Comparison of ENCODE assay signal across 15 cellular contexts in the genomic region with DNA sequence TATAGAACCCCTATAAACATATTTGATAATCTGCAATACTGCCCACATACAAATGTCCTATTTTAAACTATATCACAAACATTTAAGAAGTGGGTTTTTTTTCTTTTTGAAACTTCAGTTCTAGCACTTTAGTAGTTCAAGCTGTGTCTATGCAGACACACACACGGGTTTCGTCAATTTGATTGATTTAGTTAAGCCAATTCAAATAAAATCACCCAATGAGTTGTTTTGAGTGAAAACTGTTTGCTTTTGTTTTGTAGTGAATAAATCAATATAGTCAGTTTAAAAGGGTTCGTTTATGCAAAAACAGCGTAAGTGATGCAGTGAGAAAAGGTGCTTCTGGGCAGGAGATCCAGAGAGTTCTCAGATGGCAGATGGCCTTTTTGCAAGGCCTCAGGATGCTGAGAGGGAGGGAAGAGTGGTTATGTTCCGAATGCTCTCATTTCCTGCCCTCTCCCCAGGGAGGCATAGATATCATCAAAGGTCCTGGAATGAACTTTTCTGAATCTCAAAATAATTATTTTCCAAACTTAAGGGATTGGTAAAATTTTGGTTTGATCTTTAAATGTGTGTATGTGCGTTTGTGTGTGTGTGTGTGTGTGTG.
DNase-seq lines count a peak whose midpoint lies in the region; ATAC-seq and TF ChIP-seq lines count a peak whose summit lies in the region.
"Had no signal": no experiment of that assay in that cellular context is flagged by ENCODE, and none has a peak within 500 bp of the region (broad histone marks: within the 10 kb centered on the region; RNA-seq: fewer than 3 reads in every experiment).

No MANE protein-coding gene starts in this region.

- H3K4me1 Mint-ChIP-seq in chondrocyte (ENCODE audit: low read depth) (peaks cover 63% of the 10 kb centered on the region), osteocyte (ENCODE audit: unreplicated experiment) (peaks cover 55% of the 10 kb centered on the region)
- no peaks in the 10 kb centered on the region for H3K4me1 Mint-ChIP-seq in activated CD4-positive, alpha-beta T cell treated with anti-CD3 and anti-CD28 coated beads, Interleukin-2, amount 10 ng/mL, durations not matched to agents 7 days and 5 days
- H3K4me1 Mint-ChIP-seq: immature natural killer cell had no signal

- H3K36me3 Mint-ChIP-seq in chondrocyte (ENCODE audit: low read depth) (no peaks in the 10 kb centered on the region), osteocyte (ENCODE audit: unreplicated experiment) (no peaks in the 10 kb centered on the region)
- no peaks in the 10 kb centered on the region for H3K36me3 Mint-ChIP-seq in activated CD4-positive, alpha-beta T cell treated with anti-CD3 and anti-CD28 coated beads, Interleukin-2, amount 10 ng/mL, durations not matched to agents 7 days and 5 days (ENCODE audit: low read depth)
- H3K36me3 Mint-ChIP-seq: immature natural killer cell had no signal

- no peak for ATAC-seq in GM19463 (IDR thresholded peaks at IDR 0.05; ENCODE audit: unreplicated experiment)
- ATAC-seq: effector memory CD8-positive, alpha-beta T cell had no signal

- H3K27ac Mint-ChIP-seq in chondrocyte (ENCODE audit: unreplicated experiment) (peak overlapping the region; percentile 36), osteocyte (ENCODE audit: unreplicated experiment) (peak overlapping the region; percentile 50)
- H3K27ac Mint-ChIP-seq in activated CD4-positive, alpha-beta T cell treated with anti-CD3 and anti-CD28 coated beads, Interleukin-2, amount 10 ng/mL, durations not matched to agents 7 days and 5 days, result no peak overlapping the region
- H3K27ac Mint-ChIP-seq: effector memory CD8-positive, alpha-beta T cell; immature natural killer cell had no signal

- peak; percentile 29 for DNase-seq in NCI-H1436 (lab: John Stamatoyannopoulos, UW)
- DNase-seq in NCI-H1436 treated with DMSO at 0.1 percent for 48 hours (lab: John Stamatoyannopoulos, UW), result no peak
- peak; percentile 59 for DNase-seq in NCI-H146 (lab: John Stamatoyannopoulos, UW)
- no peak for DNase-seq in chondrocyte (ENCODE audit: low spot score)
- DNase-seq in osteocyte (ENCODE audit: extremely low spot score, unreplicated experiment), result no peak
- no peak for DNase-seq in 8988T
- no peak for DNase-seq in activated CD4-positive, alpha-beta T cell treated with anti-CD3 and anti-CD28 coated beads, Interleukin-2, amount 10 ng/mL, durations not matched to agents 7 days and 5 days
- DNase-seq: activated gamma-delta T cell; effector memory CD8-positive, alpha-beta T cell; immature natural killer cell; midbrain; NCI-H1105 treated with DMSO at 0.1 percent for 48 hours; occipital lobe; stimulated activated CD4-positive, alpha-beta T cell treated with anti-CD3 and anti-CD28 coated beads, Interleukin-12 subunit alpha, Interleukin-12 subunit beta, amount 100 ng/mL, for 4 hours had no signal

- CTCF ChIA-PET in activated CD4-positive, alpha-beta T cell treated with anti-CD3 and anti-CD28 coated beads, Interleukin-2, amount 10 ng/mL, durations not matched to agents 7 days and 5 days (lab: Charles Lee), result no interaction called here

- POLR2A ChIA-PET in activated CD4-positive, alpha-beta T cell treated with anti-CD3 and anti-CD28 coated beads, Interleukin-2, amount 10 ng/mL, durations not matched to agents 7 days and 5 days (lab: Charles Lee), result no interaction called here

- TF ChIP-seq CTCF in chondrocyte (IDR thresholded peaks at IDR 0.05), result no peak
- no peak for TF ChIP-seq CTCF in osteocyte (IDR thresholded peaks at IDR 0.05)

- no peak overlapping the region for H3K4me3 Mint-ChIP-seq in chondrocyte (ENCODE audit: unreplicated experiment)
- no peak overlapping the region for H3K4me3 Mint-ChIP-seq in osteocyte (ENCODE audit: unreplicated experiment)
- no peak overlapping the region for H3K4me3 Mint-ChIP-seq in activated CD4-positive, alpha-beta T cell treated with anti-CD3 and anti-CD28 coated beads, Interleukin-2, amount 10 ng/mL, durations not matched to agents 7 days and 5 days
- H3K4me3 Mint-ChIP-seq: effector memory CD8-positive, alpha-beta T cell; immature natural killer cell had no signal

- H3K27me3 Mint-ChIP-seq in chondrocyte (ENCODE audit: low read depth), result no peaks in the 10 kb centered on the region
- H3K27me3 Mint-ChIP-seq in osteocyte (ENCODE audit: unreplicated experiment), result no peaks in the 10 kb centered on the region
- H3K27me3 Mint-ChIP-seq in activated CD4-positive, alpha-beta T cell treated with anti-CD3 and anti-CD28 coated beads, Interleukin-2, amount 10 ng/mL, durations not matched to agents 7 days and 5 days, result no peaks in the 10 kb centered on the region
- H3K27me3 Mint-ChIP-seq: effector memory CD8-positive, alpha-beta T cell had no signal

- H3K9me3 Mint-ChIP-seq in chondrocyte (ENCODE audit: low read depth) (no peaks in the 10 kb centered on the region), osteocyte (ENCODE audit: unreplicated experiment) (no peaks in the 10 kb centered on the region)
- H3K9me3 Mint-ChIP-seq in activated CD4-positive, alpha-beta T cell treated with anti-CD3 and anti-CD28 coated beads, Interleukin-2, amount 10 ng/mL, durations not matched to agents 7 days and 5 days, result no peaks in the 10 kb centered on the region
- H3K9me3 Mint-ChIP-seq: effector memory CD8-positive, alpha-beta T cell had no signal

Comparison
In these comparisons a context has a peak if more than half of its experiments do, and no peak if none do; other contexts are left out.
1. DNase-seq: peak in NCI-H1436 (single experiment) and NCI-H146 (single experiment); none in NCI-H1436 treated with DMSO at 0.1 percent for 48 hours (single experiment), chondrocyte (single experiment), osteocyte (single experiment), 8988T (single experiment) and activated CD4-positive, alpha-beta T cell treated with anti-CD3 and anti-CD28 coated beads, Interleukin-2, amount 10 ng/mL, durations not matched to agents 7 days and 5 days (single experiment).